ENCODE assay signal across 1 cellular context in genomic region chr11:117458275-117459120, GRCh38.
TF ChIP-seq lines count a peak whose summit lies in the region.

No MANE protein-coding gene starts in this region.

TF ChIP-seq in K562, 482 proteins besides CTCF, POLR2A, EP300 and RAD21 (continued from another document):
- TF ChIP-seq ZBTB33 (CRISPR knock-in tag; IDR thresholded peaks at IDR 0.05): no peak
- no peak for TF ChIP-seq SMAD1 (IDR thresholded peaks at IDR 0.05; ENCODE audit: low read depth, low read length, partially characterized antibody)
- TF ChIP-seq SNAPC5 (CRISPR knock-in tag; IDR thresholded peaks at IDR 0.05): no peak
TF ChIP-seq in K562: peak in this region for 0.
